8 cellular contexts compared by ENCODE assay signal in the genomic region with DNA sequence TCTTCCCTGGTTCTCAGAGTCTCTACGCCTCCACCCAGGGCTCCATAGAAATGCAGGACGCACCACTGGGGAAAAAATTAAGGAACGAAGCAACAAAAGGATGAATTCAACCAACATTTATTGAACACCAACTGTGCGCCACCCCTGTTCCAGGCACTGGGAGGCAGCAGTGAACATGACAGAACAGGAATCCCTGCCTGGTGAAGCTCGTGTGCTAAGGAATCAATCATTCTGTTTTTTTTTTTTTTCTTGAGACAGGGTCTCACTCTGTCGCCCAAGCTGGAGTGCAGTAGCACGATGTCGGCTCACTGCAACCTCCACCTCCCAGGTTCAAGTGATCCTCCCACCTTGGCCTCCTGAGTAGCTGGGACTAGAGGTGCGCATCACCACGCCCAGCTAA. TPM values are rescaled to one million over a fixed set of nuclear protein-coding genes. Genes with fewer than 3 reads are reported as not detected.
A peak's percentile ranks its signal among the peaks of the same experiment; 100 is the strongest.
DNase-seq lines count a peak whose midpoint lies in the region; ATAC-seq and TF ChIP-seq lines count a peak whose summit lies in the region.
"Had no signal": no experiment of that assay in that cellular context is flagged by ENCODE, and none has a peak within 500 bp of the region (broad histone marks: within the 10 kb centered on the region; RNA-seq: fewer than 3 reads in every experiment).

No MANE protein-coding gene starts in this region.

- H3K36me3 Mint-ChIP-seq in activated naive CD4-positive, alpha-beta T cell treated with anti-CD3 and anti-CD28 coated beads for 36 hours (ENCODE audit: low read depth), result peaks cover 12% of the 10 kb centered on the region
- H3K36me3 Mint-ChIP-seq in activated CD4-positive, alpha-beta memory T cell treated with anti-CD3 and anti-CD28 coated beads for 36 hours, result peaks cover 9% of the 10 kb centered on the region
- H3K36me3 Mint-ChIP-seq in progenitor cell of endocrine pancreas (ENCODE audit: insufficient read depth), result peaks cover 4% of the 10 kb centered on the region

- DNase-seq in activated naive CD4-positive, alpha-beta T cell treated with anti-CD3 and anti-CD28 coated beads for 36 hours, result peak; percentile 46
- no peak for DNase-seq in activated naive CD4-positive, alpha-beta T cell treated with Interleukin-2 at 50 U/mL for 16 hours
- peak; percentile 38 for DNase-seq in activated CD4-positive, alpha-beta memory T cell treated with anti-CD3 and anti-CD28 coated beads for 36 hours
- no peak for DNase-seq in progenitor cell of endocrine pancreas (ENCODE audit: low spot score, unreplicated experiment)
- no peak for DNase-seq in epidermal melanocyte (ENCODE audit: insufficient read length, low spot score)
- DNase-seq: activated gamma-delta T cell treated with Interleukin-2 at 50 U/mL for 16 hours had no signal

- H3K4me3 Mint-ChIP-seq in activated naive CD4-positive, alpha-beta T cell treated with anti-CD3 and anti-CD28 coated beads for 36 hours, result no peak overlapping the region
- H3K4me3 Mint-ChIP-seq in activated CD4-positive, alpha-beta memory T cell treated with anti-CD3 and anti-CD28 coated beads for 36 hours, result no peak overlapping the region
- H3K4me3 Mint-ChIP-seq in progenitor cell of endocrine pancreas (ENCODE audit: low read depth), result peak overlapping the region; percentile 51

- CTCF ChIA-PET in activated naive CD4-positive, alpha-beta T cell treated with anti-CD3 and anti-CD28 coated beads for 36 hours (lab: Charles Lee), result no interaction called here
- CTCF ChIA-PET in activated CD4-positive, alpha-beta memory T cell treated with anti-CD3 and anti-CD28 coated beads for 36 hours (lab: Charles Lee), result interaction anchor here (0.6 to 1.9 kb wide), 7 partner anchors 9 to 426 kb away, joined by 3 to 5 read pairs (median 4); no protein-coding TSS in a partner anchor

- POLR2A ChIA-PET in activated CD4-positive, alpha-beta memory T cell treated with anti-CD3 and anti-CD28 coated beads for 36 hours (lab: Charles Lee), result interaction anchor here (1.2 kb wide), 1 partner anchor 100 kb away, joined by 3 read pairs; a partner anchor contains a TSS

- TF ChIP-seq CTCF in progenitor cell of endocrine pancreas (IDR thresholded peaks at IDR 0.05; ENCODE audit: unreplicated experiment), result peak; percentile 10

- no peak for ATAC-seq in HG03025 (IDR thresholded peaks at IDR 0.05; ENCODE audit: low FRiP score, unreplicated experiment)
- ATAC-seq: left lobe of liver had no signal

- H3K9me3 Mint-ChIP-seq in activated naive CD4-positive, alpha-beta T cell treated with anti-CD3 and anti-CD28 coated beads for 36 hours, result no peaks in the 10 kb centered on the region
- no peaks in the 10 kb centered on the region for H3K9me3 Mint-ChIP-seq in activated CD4-positive, alpha-beta memory T cell treated with anti-CD3 and anti-CD28 coated beads for 36 hours
- H3K9me3 Mint-ChIP-seq in progenitor cell of endocrine pancreas (ENCODE audit: low read depth), result peaks cover 28% of the 10 kb centered on the region

- H3K27me3 Mint-ChIP-seq in activated naive CD4-positive, alpha-beta T cell treated with anti-CD3 and anti-CD28 coated beads for 36 hours (ENCODE audit: low read depth), result no peaks in the 10 kb centered on the region
- H3K27me3 Mint-ChIP-seq in activated CD4-positive, alpha-beta memory T cell treated with anti-CD3 and anti-CD28 coated beads for 36 hours, result no peaks in the 10 kb centered on the region
- H3K27me3 Mint-ChIP-seq in progenitor cell of endocrine pancreas, result peaks cover 8% of the 10 kb centered on the region

- intact Hi-C loops in activated naive CD4-positive, alpha-beta T cell treated with anti-CD3 and anti-CD28 coated beads for 36 hours (cut with micrococcal nuclease), result loop anchor here (10.0 kb wide), 1 partner anchor 331 kb away; a partner anchor contains a TSS
- intact Hi-C loops in activated CD4-positive, alpha-beta memory T cell treated with anti-CD3 and anti-CD28 coated beads for 36 hours (cut with micrococcal nuclease), result no loop called here

- H3K4me1 Mint-ChIP-seq in activated naive CD4-positive, alpha-beta T cell treated with anti-CD3 and anti-CD28 coated beads for 36 hours (ENCODE audit: low read depth), result peaks cover 30% of the 10 kb centered on the region
- H3K4me1 Mint-ChIP-seq in activated CD4-positive, alpha-beta memory T cell treated with anti-CD3 and anti-CD28 coated beads for 36 hours (ENCODE audit: low read depth), result peaks cover 28% of the 10 kb centered on the region
- peaks cover 18% of the 10 kb centered on the region for H3K4me1 Mint-ChIP-seq in progenitor cell of endocrine pancreas (ENCODE audit: low read depth)

- H3K27ac Mint-ChIP-seq in activated naive CD4-positive, alpha-beta T cell treated with anti-CD3 and anti-CD28 coated beads for 36 hours, result no peak overlapping the region
- H3K27ac Mint-ChIP-seq in activated CD4-positive, alpha-beta memory T cell treated with anti-CD3 and anti-CD28 coated beads for 36 hours, result no peak overlapping the region
- H3K27ac Mint-ChIP-seq in progenitor cell of endocrine pancreas, result peak overlapping the region; percentile 63

RNA-seq across cellular contexts. Expression of a gene that starts 1.9 kb away (rescaled TPM):
- 10 to 100 TPM; 66.2 to 66.8 TPM for total RNA-seq in activated naive CD4-positive, alpha-beta T cell treated with anti-CD3 and anti-CD28 coated beads for 36 hours
- total RNA-seq in activated CD4-positive, alpha-beta memory T cell treated with anti-CD3 and anti-CD28 coated beads for 36 hours, result 10 to 100 TPM; 62.8 to 73.9 TPM
- 40.5 and 41.8 TPM in 2 replicates for total RNA-seq in progenitor cell of endocrine pancreas

RNA-seq across cellular contexts. Expression of a gene that starts 4.1 kb away (rescaled TPM):
- total RNA-seq in activated naive CD4-positive, alpha-beta T cell treated with anti-CD3 and anti-CD28 coated beads for 36 hours, result 10 to 100 TPM; 45.0 to 45.8 TPM
- total RNA-seq in activated CD4-positive, alpha-beta memory T cell treated with anti-CD3 and anti-CD28 coated beads for 36 hours, result 10 to 100 TPM; 70.7 to 73.0 TPM
- total RNA-seq in progenitor cell of endocrine pancreas, result 0.33 and 0.74 TPM in 2 replicates

RNA-seq across cellular contexts. Expression of a gene that starts 34.7 kb away (rescaled TPM):
- 1 to 10 TPM; 5.2 to 5.6 TPM for total RNA-seq in activated naive CD4-positive, alpha-beta T cell treated with anti-CD3 and anti-CD28 coated beads for 36 hours
- total RNA-seq in activated CD4-positive, alpha-beta memory T cell treated with anti-CD3 and anti-CD28 coated beads for 36 hours, result 1 to 10 TPM; 7.1 to 7.7 TPM
- 6.5 and 8.3 TPM in 2 replicates for total RNA-seq in progenitor cell of endocrine pancreas

RNA-seq across cellular contexts. Expression of a gene that starts 47.5 kb away (rescaled TPM):
- 100 to 1,000 TPM; 118 to 123 TPM for total RNA-seq in activated naive CD4-positive, alpha-beta T cell treated with anti-CD3 and anti-CD28 coated beads for 36 hours
- total RNA-seq in activated CD4-positive, alpha-beta memory T cell treated with anti-CD3 and anti-CD28 coated beads for 36 hours, result 100 to 1,000 TPM; 149 to 150 TPM
- 73.1 and 81.9 TPM in 2 replicates for total RNA-seq in progenitor cell of endocrine pancreas

Comparison
In these comparisons a context has a peak if more than half of its experiments do, and no peak if none do; other contexts are left out.
1. DNase-seq: peak in activated naive CD4-positive, alpha-beta T cell treated with anti-CD3 and anti-CD28 coated beads for 36 hours (single experiment) and activated CD4-positive, alpha-beta memory T cell treated with anti-CD3 and anti-CD28 coated beads for 36 hours (single experiment); none in activated naive CD4-positive, alpha-beta T cell treated with Interleukin-2 at 50 U/mL for 16 hours (single experiment), progenitor cell of endocrine pancreas (single experiment) and epidermal melanocyte (single experiment).
2. RNA of a gene that starts 4.1 kb away (total RNA-seq): 70.7 to 73.0 TPM in activated CD4-positive, alpha-beta memory T cell treated with anti-CD3 and anti-CD28 coated beads for 36 hours and 45.0 to 45.8 TPM in activated naive CD4-positive, alpha-beta T cell treated with anti-CD3 and anti-CD28 coated beads for 36 hours; 0.33 to 0.74 TPM in progenitor cell of endocrine pancreas; every median in the first group is over 10 times any median in the second.